8 cellular contexts compared by ENCODE assay signal in genomic region chr4:114600066-114600552, GRCh38. TPM values are rescaled to one million over a fixed set of nuclear protein-coding genes. Genes with fewer than 3 reads are reported as not detected.
DNase-seq lines count a peak whose midpoint lies in the region; FAIRE-seq and TF ChIP-seq lines count a peak whose summit lies in the region.

No MANE protein-coding gene starts in this region.

- H3K9ac ChIP-seq in SK-N-MC (ENCODE audit: insufficient read length): peak overlapping the region; percentile 60
- H3K9ac ChIP-seq in iPS-18a (ENCODE audit: low read length): peak overlapping the region; percentile 67

- H3K4me3 ChIP-seq in SK-N-MC: peak overlapping the region; percentile 81
- H3K4me3 ChIP-seq in iPS-18a (ENCODE audit: low read length): peak overlapping the region; percentile 79
- H3K4me3 ChIP-seq in stomach: peak overlapping the region; percentile 55 to 74 (median 64)

- 10 to 28% (median 22%) methylated on average over 11 of the region's 11 CpGs for WGBS in stomach, 5 donors

- peak; percentile 35 for DNase-seq in NCI-H146 (lab: John Stamatoyannopoulos, UW)
- DNase-seq in NCI-H146 treated with DMSO at 0.1 percent for 48 hours (lab: John Stamatoyannopoulos, UW; ENCODE audit: unreplicated experiment): no peak
- DNase-seq in SK-N-MC (ENCODE audit: low read depth, low spot score): no peak
- DNase-seq in stomach: no peak
- no peak for DNase-seq in H54 (ENCODE audit: insufficient read length, low spot score)
- no peak for DNase-seq in HTR-8/SVneo (ENCODE audit: insufficient read length, low spot score)
- DNase-seq in mucosa of gallbladder (ENCODE audit: low spot score): no peak

- H3K36me3 ChIP-seq in SK-N-MC (ENCODE audit: insufficient read depth, low read length) (no peaks in the 10 kb centered on the region), iPS-18a (ENCODE audit: control insufficient read depth, low read depth, low read length) (no peaks in the 10 kb centered on the region), stomach (no peaks in the 10 kb centered on the region)

- no peak for TF ChIP-seq POLR2A in stomach (IDR thresholded peaks at IDR 0.05)
- no peak for TF ChIP-seq POLR2A in H54 (IDR thresholded peaks at IDR 0.05; ENCODE audit: low read depth, low read length)

- TF ChIP-seq CTCF in stomach (IDR thresholded peaks at IDR 0.05): no peak

- intact Hi-C loops in stomach (cut with DNase I; ENCODE audit: low total_unique reads): no loop called here

- no peak overlapping the region for H3K27ac ChIP-seq in SK-N-MC
- H3K27ac ChIP-seq in iPS-18a (ENCODE audit: low read length): no peak overlapping the region
- peak overlapping the region; percentile 64 to 89 (median 85) for H3K27ac ChIP-seq in stomach

- no peak for TF ChIP-seq EP300 in stomach (IDR thresholded peaks at IDR 0.05)

- peaks cover 19% of the 10 kb centered on the region for H3K27me3 ChIP-seq in iPS-18a (ENCODE audit: control insufficient read depth, insufficient read depth, low read length)
- H3K27me3 ChIP-seq in stomach: peaks cover 0 to 33% (median 10%) of the 10 kb centered on the region in 3 donors

- no peaks in the 10 kb centered on the region for H3K9me3 ChIP-seq in SK-N-MC (ENCODE audit: low read depth, low read length)
- H3K9me3 ChIP-seq in iPS-18a (ENCODE audit: control insufficient read depth, low read depth, low read length): no peaks in the 10 kb centered on the region
- no peaks in the 10 kb centered on the region for H3K9me3 ChIP-seq in stomach

- H3K4me1 ChIP-seq in iPS-18a (ENCODE audit: control insufficient read depth, low read depth, low read length) (peaks cover 20% of the 10 kb centered on the region), stomach (peaks cover 5 to 36% (median 21%) of the 10 kb centered on the region in 4 donors)

- FAIRE-seq in H54 (lab: Jason Lieb, UNC) (no peak), HTR-8/SVneo (lab: Jason Lieb, UNC) (no peak)

RNA-seq across cellular contexts. Expression of gene UGT8, which starts 1.5 kb away (rescaled TPM):
- total RNA-seq in stomach (10 to 100 TPM in 4 of 5 donors, 1 to 10 TPM in 1; 2.3 to 42.6 (median 24.0) TPM), mucosa of gallbladder (72.8 TPM)
- 1 to 10 TPM; 1.2 to 4.9 (median 1.6) TPM for polyA plus RNA-seq in stomach

Comparison
In these comparisons a context has a peak if more than half of its experiments do, and no peak if none do; other contexts are left out.
1. H3K27ac ChIP-seq: peak in stomach (5 of 5); none in SK-N-MC (single experiment) and iPS-18a (single experiment).
2. Peak in every context shown above with its lines, with median percentiles within 50 percentile points of each other: H3K4me3 ChIP-seq.